8 cellular contexts compared by ENCODE assay signal in the genomic region with DNA sequence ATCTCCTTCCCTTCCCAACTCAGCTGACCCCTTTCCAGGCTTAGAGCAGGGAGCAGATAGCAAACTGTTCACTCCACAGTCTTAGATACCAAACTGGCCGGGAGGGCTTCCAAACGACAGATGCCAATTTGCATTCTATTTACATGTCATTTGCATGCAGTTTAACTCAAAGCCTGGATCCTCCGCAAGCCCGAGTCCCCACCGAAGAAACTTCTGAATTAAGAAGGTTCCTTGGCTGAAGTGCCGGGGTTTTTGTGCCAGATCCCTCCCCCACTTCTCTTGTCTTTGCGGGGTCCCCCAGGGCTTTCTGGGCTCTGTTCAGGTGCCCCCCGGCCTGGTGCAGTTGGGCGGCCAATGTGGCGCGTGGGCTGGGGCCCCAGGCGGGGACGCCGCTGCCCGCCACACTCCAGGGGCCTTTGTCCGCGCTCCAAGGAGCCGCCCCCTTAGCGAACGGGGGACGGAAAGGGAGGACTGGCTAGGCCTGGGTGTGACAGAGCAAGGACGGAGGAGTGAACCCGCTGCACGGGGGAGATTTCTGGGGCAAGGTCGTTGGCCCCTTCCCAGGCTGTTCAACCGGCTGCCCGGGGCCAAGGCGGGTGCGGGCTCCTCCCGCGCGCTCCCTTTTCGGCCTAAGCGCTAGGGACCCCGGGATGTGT. TPM values are rescaled to one million over a fixed set of nuclear protein-coding genes. Genes with fewer than 3 reads are reported as not detected.
DNase-seq lines count a peak whose midpoint lies in the region; ATAC-seq and TF ChIP-seq lines count a peak whose summit lies in the region.

No MANE protein-coding gene starts in this region.

- H3K9ac ChIP-seq in smooth muscle cell (ENCODE audit: low read depth): peak overlapping the region; percentile 24

- H3K27ac ChIP-seq in ascending aorta: peak overlapping the region; percentile 8 to 29
- H3K27ac ChIP-seq in smooth muscle cell (ENCODE audit: low read depth): no peak overlapping the region

- H3K27ac Mint-ChIP-seq in activated naive CD4-positive, alpha-beta T cell treated with anti-CD3 and anti-CD28 coated beads, Interleukin-2, amount 50 U/mL, for 72 hours: no peak overlapping the region
- no peak overlapping the region for H3K27ac Mint-ChIP-seq in T-helper 2 cell treated with Interferon-gamma antibody and Interleukin-4, amounts not matched to agents 5 μg/mL and 100 μg/mL, for 36 hours

- under 1% methylated on average over 35 of the region's 35 CpGs for WGBS in smooth muscle cell (ENCODE audit: low lambda C conversion rate)

- peaks cover 39% of the 10 kb centered on the region for H3K27me3 Mint-ChIP-seq in T-helper 2 cell treated with Interferon-gamma antibody and Interleukin-4, amounts not matched to agents 5 μg/mL and 100 μg/mL, for 36 hours (ENCODE audit: low read depth)

- H3K4me3 ChIP-seq in ascending aorta (peak overlapping the region; percentile 73 to 91), smooth muscle cell (peak overlapping the region; percentile 72)

- peaks cover 13% of the 10 kb centered on the region for H4K20me1 ChIP-seq in smooth muscle cell (ENCODE audit: low read depth)

- H3K36me3 ChIP-seq in ascending aorta (no peaks in the 10 kb centered on the region), smooth muscle cell (ENCODE audit: low read depth) (no peaks in the 10 kb centered on the region)

- H3K4me3 Mint-ChIP-seq in T-helper 2 cell treated with Interferon-gamma antibody and Interleukin-4, amounts not matched to agents 5 μg/mL and 100 μg/mL, for 36 hours: no peak overlapping the region

- no peaks in the 10 kb centered on the region for H3K27me3 ChIP-seq in ascending aorta
- H3K27me3 ChIP-seq in smooth muscle cell (ENCODE audit: low read depth): no peaks in the 10 kb centered on the region

- H3K4me1 Mint-ChIP-seq in T-helper 2 cell treated with Interferon-gamma antibody and Interleukin-4, amounts not matched to agents 5 μg/mL and 100 μg/mL, for 36 hours (ENCODE audit: low read depth): peaks cover 13% of the 10 kb centered on the region

- peak; percentile 13 for DNase-seq in activated naive CD4-positive, alpha-beta T cell treated with anti-CD3 and anti-CD28 coated beads, Interleukin-2, amount 50 U/mL, for 16 hours
- DNase-seq in activated naive CD4-positive, alpha-beta T cell treated with anti-CD3 and anti-CD28 coated beads, Interleukin-2, amount 50 U/mL, for 72 hours (ENCODE audit: low spot score in 2 of 2): no peak
- DNase-seq in ascending aorta (ENCODE audit: low spot score in 2 of 2) (no peak), inferior parietal cortex (ENCODE audit: extremely low spot score) (peak; percentile 81), smooth muscle cell (lab: John Stamatoyannopoulos, UW; ENCODE audit: unreplicated experiment) (peak; percentile 14), glomerular visceral epithelial cell (ENCODE audit: extremely low spot score) (no peak)
- no peak for DNase-seq in T-helper 2 cell treated with Interferon-gamma antibody and Interleukin-4, amounts not matched to agents 5 μg/mL and 100 μg/mL, for 36 hours (ENCODE audit: low spot score)

- no peaks in the 10 kb centered on the region for H3K9me3 ChIP-seq in ascending aorta
- no peaks in the 10 kb centered on the region for H3K9me3 ChIP-seq in smooth muscle cell (replicated peaks; ENCODE audit: low read depth)

- TF ChIP-seq CTCF in ascending aorta (IDR thresholded peaks at IDR 0.05) (no peak), smooth muscle cell (IDR thresholded peaks at IDR 0.05; ENCODE audit: borderline replicate concordance, insufficient read depth, poor library complexity, severe bottlenecking) (no peak)

- H3K9me3 Mint-ChIP-seq in activated naive CD4-positive, alpha-beta T cell treated with anti-CD3 and anti-CD28 coated beads, Interleukin-2, amount 50 U/mL, for 72 hours: no peaks in the 10 kb centered on the region
- H3K9me3 Mint-ChIP-seq in T-helper 2 cell treated with Interferon-gamma antibody and Interleukin-4, amounts not matched to agents 5 μg/mL and 100 μg/mL, for 36 hours: no peaks in the 10 kb centered on the region

- no peaks in the 10 kb centered on the region for H3F3A ChIP-seq in smooth muscle cell (ENCODE audit: low read depth)

- peak overlapping the region; percentile 96 for H3K4me2 ChIP-seq in smooth muscle cell

- H3K4me1 ChIP-seq in ascending aorta (peaks cover 0 to 5% of the 10 kb centered on the region in 2 donors), smooth muscle cell (ENCODE audit: low read depth) (peaks cover 14% of the 10 kb centered on the region)

- H3K79me2 ChIP-seq in smooth muscle cell (ENCODE audit: low read depth): peaks cover 15% of the 10 kb centered on the region

- H2AFZ ChIP-seq in smooth muscle cell (ENCODE audit: low read depth): peak overlapping the region; percentile 37

- no peak for ATAC-seq in activated naive CD4-positive, alpha-beta T cell treated with anti-CD3 and anti-CD28 coated beads, Interleukin-2, amount 50 U/mL, for 72 hours
- ATAC-seq in GM19395 (IDR thresholded peaks at IDR 0.05; ENCODE audit: unreplicated experiment): no peak

- H3K36me3 Mint-ChIP-seq in activated naive CD4-positive, alpha-beta T cell treated with anti-CD3 and anti-CD28 coated beads, Interleukin-2, amount 50 U/mL, for 72 hours: no peaks in the 10 kb centered on the region
- H3K36me3 Mint-ChIP-seq in T-helper 2 cell treated with Interferon-gamma antibody and Interleukin-4, amounts not matched to agents 5 μg/mL and 100 μg/mL, for 36 hours (ENCODE audit: low read depth): no peaks in the 10 kb centered on the region

- intact Hi-C loops in ascending aorta (cut with DNase I): loop anchor here (5.0 kb wide), 1 partner anchor 116 kb away; no protein-coding TSS in a partner anchor

RNA-seq across cellular contexts. Expression of a gene that starts 1.2 kb away (rescaled TPM):
- total RNA-seq in activated naive CD4-positive, alpha-beta T cell treated with anti-CD3 and anti-CD28 coated beads, Interleukin-2, amount 50 U/mL, for 72 hours: under 1 TPM; 0.37 to 0.59 TPM
- total RNA-seq in ascending aorta: 15.6 TPM
- total RNA-seq in smooth muscle cell: 7.8 and 15.6 TPM in 2 replicates
- polyA plus RNA-seq in smooth muscle cell: 18.9 and 25.7 TPM in 2 replicates

Comparison
In these comparisons a context has a peak if more than half of its experiments do, and no peak if none do; other contexts are left out.
1. DNase-seq: peak in activated naive CD4-positive, alpha-beta T cell treated with anti-CD3 and anti-CD28 coated beads, Interleukin-2, amount 50 U/mL, for 16 hours (single experiment), inferior parietal cortex (single experiment) and smooth muscle cell (single experiment); none in activated naive CD4-positive, alpha-beta T cell treated with anti-CD3 and anti-CD28 coated beads, Interleukin-2, amount 50 U/mL, for 72 hours (0 of 2), ascending aorta (0 of 2), T-helper 2 cell treated with Interferon-gamma antibody and Interleukin-4, amounts not matched to agents 5 μg/mL and 100 μg/mL, for 36 hours (single experiment) and glomerular visceral epithelial cell (single experiment).